8 cellular contexts compared by ENCODE assay signal in genomic region chr22:39502789-39503464, GRCh38. TPM values are rescaled to one million over a fixed set of nuclear protein-coding genes. Genes with fewer than 3 reads are reported as not detected.
DNase-seq lines count a peak whose midpoint lies in the region; ATAC-seq, FAIRE-seq and TF ChIP-seq lines count a peak whose summit lies in the region.

No MANE protein-coding gene starts in this region.

- intact Hi-C loops in cardiac septum (cut with DNase I) = loop anchor here (1.0 kb wide), 1 partner anchor 17 kb away; the partner anchor contains the start of gene ATF4
- intact Hi-C loops in testis (cut with DNase I; ENCODE audit: low total_unique reads) = no loop called here

- peak overlapping the region; percentile 77 for H3K4me3 Mint-ChIP-seq in activated T-helper 17 cell treated with anti-CD3 and anti-CD28 coated beads, Interleukin-2, amount 50 U/mL, for 72 hours
- peak overlapping the region; percentile 90 to 98 (median 96) for H3K4me3 Mint-ChIP-seq in immature natural killer cell

- H3K27me3 ChIP-seq in cardiac muscle cell (no peaks in the 10 kb centered on the region), testis (no peaks in the 10 kb centered on the region)

- DNase-seq in cardiac muscle cell (ENCODE audit: low read depth in 1 of 2, low spot score in 1 of 2) = no peak
- DNase-seq in cardiac septum (ENCODE audit: low spot score) = no peak
- no peak for DNase-seq in immature natural killer cell
- DNase-seq in testis = no peak
- no peak for DNase-seq in D721Med (ENCODE audit: insufficient read length, low spot score)
- no peak for DNase-seq in kidney tubule cell (ENCODE audit: low spot score)
- DNase-seq in mesenteric fat pad (ENCODE audit: low spot score) = no peak

- FAIRE-seq in D721Med (lab: Jason Lieb, UNC) = no peak

- H3K9me3 ChIP-seq in cardiac muscle cell (ENCODE audit: low read depth) = no peaks in the 10 kb centered on the region
- no peaks in the 10 kb centered on the region for H3K9me3 ChIP-seq in testis

- peak overlapping the region; percentile 64 for H3K4me3 ChIP-seq in cardiac muscle cell
- H3K4me3 ChIP-seq in testis = peak overlapping the region; percentile 85 to 95

- H3K27ac Mint-ChIP-seq in activated T-helper 17 cell treated with anti-CD3 and anti-CD28 coated beads, Interleukin-2, amount 50 U/mL, for 72 hours = peak overlapping the region; percentile 81
- H3K27ac Mint-ChIP-seq in immature natural killer cell = peak overlapping the region; percentile 58 to 92 (median 79)

- TF ChIP-seq POLR2A in testis (IDR thresholded peaks at IDR 0.05) = no peak

- H3K9me3 Mint-ChIP-seq in activated T-helper 17 cell treated with anti-CD3 and anti-CD28 coated beads, Interleukin-2, amount 50 U/mL, for 72 hours = no peaks in the 10 kb centered on the region
- no peaks in the 10 kb centered on the region for H3K9me3 Mint-ChIP-seq in immature natural killer cell

- H3K4me1 ChIP-seq in cardiac muscle cell (ENCODE audit: low read depth) = peaks cover 24% of the 10 kb centered on the region
- peaks cover 28% of the 10 kb centered on the region for H3K4me1 ChIP-seq in testis

- H3K27ac ChIP-seq in cardiac muscle cell (peak overlapping the region; percentile 77), testis (peak overlapping the region; percentile 86 to 87)

- H3K4me1 Mint-ChIP-seq in activated T-helper 17 cell treated with anti-CD3 and anti-CD28 coated beads, Interleukin-2, amount 50 U/mL, for 72 hours = peaks cover 18% of the 10 kb centered on the region
- H3K4me1 Mint-ChIP-seq in immature natural killer cell = peaks cover 32 to 49% of the 10 kb centered on the region in 2 donors

- H3K36me3 ChIP-seq in cardiac muscle cell (peaks cover 33% of the 10 kb centered on the region), testis (ENCODE audit: low read depth, missing control alignments) (no peaks in the 10 kb centered on the region)

- H3K27me3 Mint-ChIP-seq in activated T-helper 17 cell treated with anti-CD3 and anti-CD28 coated beads, Interleukin-2, amount 50 U/mL, for 72 hours = no peaks in the 10 kb centered on the region
- peaks cover 0 to 3% (median 2%) of the 10 kb centered on the region in 3 donors for H3K27me3 Mint-ChIP-seq in immature natural killer cell (ENCODE audit: low read depth in 3 of 3)

- H3K36me3 Mint-ChIP-seq in activated T-helper 17 cell treated with anti-CD3 and anti-CD28 coated beads, Interleukin-2, amount 50 U/mL, for 72 hours (ENCODE audit: low read depth) = peaks cover 61% of the 10 kb centered on the region
- peaks cover 11 to 25% (median 17%) of the 10 kb centered on the region in 3 donors for H3K36me3 Mint-ChIP-seq in immature natural killer cell

- WGBS in testis, 2 donors = 3 to 5% methylated on average over 18 of the region's 18 CpGs

- ATAC-seq in activated T-helper 17 cell treated with anti-CD3 and anti-CD28 coated beads, Interleukin-2, amount 50 U/mL, for 72 hours (replicated peaks) = no peak

- TF ChIP-seq CTCF in cardiac muscle cell (IDR thresholded peaks at IDR 0.05; ENCODE audit: low read depth, low read length) = no peak
- no peak for TF ChIP-seq CTCF in testis (IDR thresholded peaks at IDR 0.05)
- TF ChIP-seq CTCF in D721Med (IDR thresholded peaks at IDR 0.05; ENCODE audit: insufficient read depth, missing control alignments) = no peak

RNA-seq across cellular contexts. Expression of gene MIEF1, which starts 0.8 kb away (rescaled TPM):
- total RNA-seq in cardiac muscle cell (27.2 and 31.2 TPM in 2 replicates), cardiac septum (19.4 TPM), testis (100 to 1,000 TPM in 1 of 2 donors, 10 to 100 TPM in 1; 60.6 to 120 TPM), mesenteric fat pad (42.9 TPM)
- polyA plus RNA-seq in cardiac muscle cell (29.1 and 33.7 TPM in 2 replicates), immature natural killer cell (10 to 100 TPM; 13.8 to 30.5 (median 18.4) TPM), testis (ENCODE audit: insufficient read depth, low read depth, low replicate concordance) (78.2 TPM)
- 10 to 100 TPM; 34.7 to 54.0 TPM for total RNA-seq in activated T-helper 17 cell treated with anti-CD3 and anti-CD28 coated beads, Interleukin-2, amount 50 U/mL, for 72 hours

RNA-seq across cellular contexts. Expression of gene ATF4, which starts 17.4 kb away (rescaled TPM):
- 283 and 375 TPM in 2 replicates for total RNA-seq in cardiac muscle cell
- 194 and 203 TPM in 2 replicates for polyA plus RNA-seq in cardiac muscle cell
- 177 TPM for total RNA-seq in cardiac septum
- total RNA-seq in activated T-helper 17 cell treated with anti-CD3 and anti-CD28 coated beads, Interleukin-2, amount 50 U/mL, for 72 hours = 100 to 1,000 TPM; 338 to 432 TPM
- 100 to 1,000 TPM in 1 of 3 donors, 10 to 100 TPM in 2; 48.9 to 113 (median 69.4) TPM for polyA plus RNA-seq in immature natural killer cell
- total RNA-seq in testis = 100 to 1,000 TPM; 192 to 228 TPM
- polyA plus RNA-seq in testis (ENCODE audit: insufficient read depth, low read depth, low replicate concordance) = 227 TPM
- 574 TPM for total RNA-seq in mesenteric fat pad

RNA-seq across cellular contexts. Expression of gene RPS19BP1, which starts 29.6 kb away (rescaled TPM):
- total RNA-seq in cardiac muscle cell (144 and 169 TPM in 2 replicates), cardiac septum (43.7 TPM), testis (100 to 1,000 TPM; 156 to 158 TPM), mesenteric fat pad (77.9 TPM)
- polyA plus RNA-seq in cardiac muscle cell (112 and 150 TPM in 2 replicates), immature natural killer cell (100 to 1,000 TPM; 139 to 239 (median 180) TPM), testis (ENCODE audit: insufficient read depth, low read depth, low replicate concordance) (97.7 TPM)
- total RNA-seq in activated T-helper 17 cell treated with anti-CD3 and anti-CD28 coated beads, Interleukin-2, amount 50 U/mL, for 72 hours = 100 to 1,000 TPM in 1 of 2 donors, 10 to 100 TPM in 1; 61.3 to 102 TPM

RNA-seq across cellular contexts. Expression of gene MGAT3, which starts 46.1 kb away (rescaled TPM):
- total RNA-seq in cardiac muscle cell = 31.4 and 38.0 TPM in 2 replicates
- 9.9 and 12.3 TPM in 2 replicates for polyA plus RNA-seq in cardiac muscle cell
- total RNA-seq in cardiac septum = 24.1 TPM
- 1 to 10 TPM; 1.5 to 1.6 TPM for total RNA-seq in activated T-helper 17 cell treated with anti-CD3 and anti-CD28 coated beads, Interleukin-2, amount 50 U/mL, for 72 hours
- polyA plus RNA-seq in immature natural killer cell = not detected
- total RNA-seq in testis = 1 to 10 TPM; 4.6 to 6.4 TPM
- 9.7 TPM for polyA plus RNA-seq in testis (ENCODE audit: insufficient read depth, low read depth, low replicate concordance)
- 43.8 TPM for total RNA-seq in mesenteric fat pad
